Comparison of ENCODE assay signal across 9 cellular contexts in genomic region chr12:49198431-49199155, GRCh38. TPM values are rescaled to one million over a fixed set of nuclear protein-coding genes. Genes with fewer than 3 reads are reported as not detected.
DNase-seq lines count a peak whose midpoint lies in the region; FAIRE-seq and TF ChIP-seq lines count a peak whose summit lies in the region.
"Had no signal": no experiment of that assay in that cellular context is flagged by ENCODE, and none has a peak within 500 bp of the region (broad histone marks: within the 10 kb centered on the region; RNA-seq: fewer than 3 reads in every experiment).

No MANE protein-coding gene starts in this region.

- H3K36me3 Mint-ChIP-seq in osteocyte (ENCODE audit: unreplicated experiment): peaks cover 3% of the 10 kb centered on the region
- H3K36me3 Mint-ChIP-seq in activated CD4-positive, alpha-beta memory T cell treated with anti-CD3 and anti-CD28 coated beads for 36 hours: no peaks in the 10 kb centered on the region

- peak; percentile 98 for FAIRE-seq in H54 (lab: Jason Lieb, UNC)

- TF ChIP-seq CTCF in fibroblast of mammary gland (conservative IDR thresholded peaks at IDR 0.05; ENCODE audit: control insufficient read depth, insufficient read depth, low read depth, low read length) (no peak), osteocyte (IDR thresholded peaks at IDR 0.05) (no peak)

- H3K4me3 Mint-ChIP-seq in osteocyte (ENCODE audit: unreplicated experiment): no peak overlapping the region
- no peak overlapping the region for H3K4me3 Mint-ChIP-seq in activated CD4-positive, alpha-beta memory T cell treated with anti-CD3 and anti-CD28 coated beads for 36 hours

- POLR2A ChIA-PET in activated CD4-positive, alpha-beta memory T cell treated with anti-CD3 and anti-CD28 coated beads for 36 hours (lab: Charles Lee): interaction anchor here (0.9 to 1.1 kb wide), 2 partner anchors 11 to 17 kb away, joined by 3 to 6 read pairs; no protein-coding TSS in a partner anchor

- CTCF ChIA-PET in activated CD4-positive, alpha-beta memory T cell treated with anti-CD3 and anti-CD28 coated beads for 36 hours (lab: Charles Lee): interaction anchor here (0.6 kb wide), 1 partner anchor 10 kb away, joined by 3 read pairs; no protein-coding TSS in a partner anchor

- peak overlapping the region; percentile 34 for H3K27ac Mint-ChIP-seq in osteocyte (ENCODE audit: unreplicated experiment)
- H3K27ac Mint-ChIP-seq in activated CD4-positive, alpha-beta memory T cell treated with anti-CD3 and anti-CD28 coated beads for 36 hours: no peak overlapping the region

- TF ChIP-seq POLR2A in H54 (IDR thresholded peaks at IDR 0.05; ENCODE audit: low read depth, low read length): no peak

- H3K9me3 Mint-ChIP-seq in osteocyte (ENCODE audit: unreplicated experiment): no peaks in the 10 kb centered on the region
- no peaks in the 10 kb centered on the region for H3K9me3 Mint-ChIP-seq in activated CD4-positive, alpha-beta memory T cell treated with anti-CD3 and anti-CD28 coated beads for 36 hours

- intact Hi-C loops in activated CD4-positive, alpha-beta memory T cell treated with anti-CD3 and anti-CD28 coated beads for 36 hours (cut with micrococcal nuclease): no loop called here

- peaks cover 24% of the 10 kb centered on the region for H3K4me1 Mint-ChIP-seq in osteocyte (ENCODE audit: unreplicated experiment)
- peaks cover 11% of the 10 kb centered on the region for H3K4me1 Mint-ChIP-seq in activated CD4-positive, alpha-beta memory T cell treated with anti-CD3 and anti-CD28 coated beads for 36 hours (ENCODE audit: low read depth)

- peak overlapping the region; percentile 0 for H3K4me3 ChIP-seq in fibroblast of mammary gland (ENCODE audit: control insufficient read depth, low read depth, low read length)

- DNase-seq in H54 (ENCODE audit: insufficient read length, low spot score): peak; percentile 57
- peak; percentile 35 for DNase-seq in NCI-H748 treated with DMSO at 0.1 percent for 48 hours (lab: John Stamatoyannopoulos, UW)
- peak; percentile 93 for DNase-seq in fibroblast of mammary gland (ENCODE audit: low read depth)
- no peak for DNase-seq in osteocyte (ENCODE audit: extremely low spot score, unreplicated experiment)
- no peak for DNase-seq in DMS114 treated with DMSO at 0.1 percent for 48 hours (lab: John Stamatoyannopoulos, UW; ENCODE audit: unreplicated experiment)
- no peak for DNase-seq in T1000 (lab: John Stamatoyannopoulos, UW)
- DNase-seq in activated CD4-positive, alpha-beta memory T cell treated with anti-CD3 and anti-CD28 coated beads for 36 hours: no peak
- no peak for DNase-seq in activated CD4-positive, alpha-beta T cell treated with anti-CD3 and anti-CD28 coated beads, Interleukin-2, amount 50 U/mL, for 4 hours
- DNase-seq: cortex of kidney had no signal

- H3K27me3 Mint-ChIP-seq in osteocyte (ENCODE audit: unreplicated experiment): no peaks in the 10 kb centered on the region
- H3K27me3 Mint-ChIP-seq in activated CD4-positive, alpha-beta memory T cell treated with anti-CD3 and anti-CD28 coated beads for 36 hours: peaks cover 2% of the 10 kb centered on the region

RNA-seq across cellular contexts. Expression of gene TUBA1A, which starts 9.7 kb away (rescaled TPM):
- 466 and 471 TPM in 2 replicates for total RNA-seq in osteocyte
- 10 to 100 TPM; 86.4 to 88.7 TPM for total RNA-seq in activated CD4-positive, alpha-beta memory T cell treated with anti-CD3 and anti-CD28 coated beads for 36 hours

Comparison
In these comparisons a context has a peak if more than half of its experiments do, and no peak if none do; other contexts are left out.
1. DNase-seq: peak in H54 (single experiment), NCI-H748 treated with DMSO at 0.1 percent for 48 hours (single experiment) and fibroblast of mammary gland (single experiment); none in osteocyte (single experiment), DMS114 treated with DMSO at 0.1 percent for 48 hours (single experiment), T1000 (single experiment), activated CD4-positive, alpha-beta memory T cell treated with anti-CD3 and anti-CD28 coated beads for 36 hours (single experiment) and activated CD4-positive, alpha-beta T cell treated with anti-CD3 and anti-CD28 coated beads, Interleukin-2, amount 50 U/mL, for 4 hours (0 of 2).